ENCODE assay signal across 1 cellular context in genomic region chr3:156648086-156648485, GRCh38.
TF ChIP-seq lines count a peak whose summit lies in the region.

No MANE protein-coding gene starts in this region.

TF ChIP-seq in SK-N-SH treated with all-trans-retinoic acid at 6 μM for 48 hours, 23 proteins besides CTCF, POLR2A, EP300 and RAD21 (continued from another document):
- TF ChIP-seq PATZ1 (CRISPR knock-in tag; IDR thresholded peaks at IDR 0.05; ENCODE audit: borderline replicate concordance) (no peak), SNAI2 (CRISPR knock-in tag; IDR thresholded peaks at IDR 0.05) (no peak), TSHZ2 (CRISPR knock-in tag; IDR thresholded peaks at IDR 0.05) (no peak), ZNF8 (CRISPR knock-in tag; IDR thresholded peaks at IDR 0.05) (no peak), RARB (CRISPR knock-in tag; IDR thresholded peaks at IDR 0.05) (no peak), ESRRG (CRISPR knock-in tag; IDR thresholded peaks at IDR 0.05) (no peak), CSRNP3 (CRISPR knock-in tag; IDR thresholded peaks at IDR 0.05) (no peak), ZC3H10 (CRISPR knock-in tag; IDR thresholded peaks at IDR 0.05) (no peak), PPARA (CRISPR knock-in tag; IDR thresholded peaks at IDR 0.05; ENCODE audit: borderline replicate concordance) (no peak)
- TF ChIP-seq, protein P1, sequence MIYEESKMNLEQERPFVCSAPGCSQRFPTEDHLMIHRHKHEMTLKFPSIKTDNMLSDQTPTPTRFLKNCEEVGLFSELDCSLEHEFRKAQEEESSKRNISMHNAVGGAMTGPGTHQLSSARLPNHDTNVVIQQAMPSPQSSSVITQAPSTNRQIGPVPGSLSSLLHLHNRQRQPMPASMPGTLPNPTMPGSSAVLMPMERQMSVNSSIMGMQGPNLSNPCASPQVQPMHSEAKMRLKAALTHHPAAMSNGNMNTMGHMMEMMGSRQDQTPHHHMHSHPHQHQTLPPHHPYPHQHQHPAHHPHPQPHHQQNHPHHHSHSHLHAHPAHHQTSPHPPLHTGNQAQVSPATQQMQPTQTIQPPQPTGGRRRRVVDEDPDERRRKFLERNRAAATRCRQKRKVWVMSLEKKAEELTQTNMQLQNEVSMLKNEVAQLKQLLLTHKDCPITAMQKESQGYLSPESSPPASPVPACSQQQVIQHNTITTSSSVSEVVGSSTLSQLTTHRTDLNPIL (CRISPR knock-in tag; IDR thresholded peaks at IDR 0.05; ENCODE audit: low read depth) = no peak
TF ChIP-seq in SK-N-SH treated with all-trans-retinoic acid at 6 μM for 48 hours: peak in this region for 0.
